Comparison of ENCODE assay signal across 16 cellular contexts in the genomic region with DNA sequence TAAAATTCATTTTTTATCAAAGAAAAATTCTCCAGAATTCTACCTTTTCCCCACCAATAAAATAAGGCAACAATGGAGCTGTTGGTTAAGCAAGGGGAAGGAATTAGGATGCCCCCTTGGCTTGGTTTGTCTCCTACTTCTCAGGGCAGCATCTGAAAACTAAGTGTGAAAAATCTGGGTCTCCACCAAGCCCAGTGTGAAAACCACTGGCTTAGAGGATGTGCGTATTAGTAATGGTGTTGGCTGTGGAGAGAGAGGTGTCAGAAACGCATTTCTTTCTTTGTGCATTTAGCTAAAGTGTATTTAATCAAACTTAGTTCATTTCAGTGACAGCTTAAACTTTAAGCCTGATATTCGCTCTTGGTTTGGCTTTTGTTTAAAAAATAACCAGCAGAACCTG.
A peak's percentile ranks its signal among the peaks of the same experiment; 100 is the strongest.
DNase-seq lines count a peak whose midpoint lies in the region; ATAC-seq and TF ChIP-seq lines count a peak whose summit lies in the region.
"Had no signal": no experiment of that assay in that cellular context is flagged by ENCODE, and none has a peak within 500 bp of the region (broad histone marks: within the 10 kb centered on the region; RNA-seq: fewer than 3 reads in every experiment).

No MANE protein-coding gene starts in this region.

- H2BK15ac ChIP-seq in mesendoderm (replicated peaks; ENCODE audit: low read depth), result no peak overlapping the region

- no peak overlapping the region for H2AK5ac ChIP-seq in mesendoderm (ENCODE audit: low read length)

- no peak overlapping the region for H3K9ac ChIP-seq in mesendoderm (ENCODE audit: low read length)
- H3K9ac ChIP-seq: BLaER1 treated with 17β-estradiol and CSF1 and Interleukin-3, amounts not matched to agents 10 nM and 100 nM had no signal

- H3K4me1 ChIP-seq in mesendoderm (ENCODE audit: control insufficient read depth, low read depth, low read length), result no peaks in the 10 kb centered on the region
- no peaks in the 10 kb centered on the region for H3K4me1 ChIP-seq in body of pancreas
- H3K4me1 ChIP-seq: A549; BLaER1 treated with 17β-estradiol and CSF1 and Interleukin-3, amounts not matched to agents 10 nM and 100 nM; Caco-2 had no signal

- H3K23ac ChIP-seq in mesendoderm (ENCODE audit: low read length), result no peak overlapping the region

- WGBS in mesendoderm (ENCODE audit: extremely low coverage, insufficient coverage, low lambda C conversion rate), result no CpG with 5 or more reads among the region's 3 CpGs
- 29 to 32% methylated on average over 3 of the region's 3 CpGs for WGBS in body of pancreas, 2 donors

- TF ChIP-seq CTCF in body of pancreas (IDR thresholded peaks at IDR 0.05), result no peak

- H3K27ac ChIP-seq in mesendoderm (ENCODE audit: low read depth, low read length) (no peak overlapping the region), body of pancreas (no peak overlapping the region)
- H3K27ac ChIP-seq: 22Rv1; A549; BLaER1 treated with 17β-estradiol and CSF1 and Interleukin-3, amounts not matched to agents 10 nM and 100 nM; C4-2B had no signal

- no peak overlapping the region for H3K56ac ChIP-seq in mesendoderm (ENCODE audit: low read length)

- H3K9me3 ChIP-seq in body of pancreas, result no peaks in the 10 kb centered on the region
- H3K9me3 ChIP-seq: BLaER1 treated with 17β-estradiol and CSF1 and Interleukin-3, amounts not matched to agents 10 nM and 100 nM; Caco-2 had no signal

- H2BK120ac ChIP-seq in mesendoderm (ENCODE audit: low read depth, low read length), result no peak overlapping the region

- H3K4me2 ChIP-seq in mesendoderm (ENCODE audit: low read length), result no peak overlapping the region
- H3K4me2 ChIP-seq: A549; BLaER1 treated with 17β-estradiol and CSF1 and Interleukin-3, amounts not matched to agents 10 nM and 100 nM had no signal

- no peaks in the 10 kb centered on the region for H3K27me3 ChIP-seq in mesendoderm (ENCODE audit: insufficient read depth, low read length, poor library complexity)
- no peaks in the 10 kb centered on the region for H3K27me3 ChIP-seq in body of pancreas
- H3K27me3 ChIP-seq: BLaER1 treated with 17β-estradiol and CSF1 and Interleukin-3, amounts not matched to agents 10 nM and 100 nM had no signal

- no peak overlapping the region for H4K5ac ChIP-seq in mesendoderm (ENCODE audit: low read length)

- no peaks in the 10 kb centered on the region for H3K79me1 ChIP-seq in mesendoderm (ENCODE audit: low read length)

- ATAC-seq in body of pancreas, result no peak
- ATAC-seq: A549; CD8-positive, alpha-beta T cell had no signal

- no peak overlapping the region for H3K4me3 ChIP-seq in mesendoderm (ENCODE audit: low read length)
- no peak overlapping the region for H3K4me3 ChIP-seq in body of pancreas
- H3K4me3 ChIP-seq: A549; BLaER1 treated with 17β-estradiol and CSF1 and Interleukin-3, amounts not matched to agents 10 nM and 100 nM had no signal

- no peaks in the 10 kb centered on the region for H3K79me2 ChIP-seq in mesendoderm (ENCODE audit: control insufficient read depth, insufficient read depth, low read length)

- H2BK5ac ChIP-seq in mesendoderm (ENCODE audit: low read length), result no peak overlapping the region

- no peak for TF ChIP-seq POLR2A in body of pancreas (IDR thresholded peaks at IDR 0.05)

- DNase-seq in NK-92 treated with Interleukin-12 subunit alpha and Interleukin-12 subunit beta, amount 100 ng/mL, for 24 hours (lab: John Stamatoyannopoulos, UW), result peak; percentile 44
- DNase-seq in NK-92 (lab: John Stamatoyannopoulos, UW; ENCODE audit: unreplicated experiment) (no peak), mesendoderm (peak; percentile 7), body of pancreas (no peak), midbrain (lab: John Stamatoyannopoulos, UW) (no peak)
- DNase-seq: AML-193; Caco-2; Calu3; CD4-positive, alpha-beta T cell; CD8-positive, alpha-beta T cell; DMS79 treated with DMSO at 0.1 percent for 48 hours; GF-D8 had no signal

- no peak overlapping the region for H3K18ac ChIP-seq in mesendoderm (ENCODE audit: low read length)

- H3K36me3 ChIP-seq in mesendoderm (ENCODE audit: control insufficient read depth, insufficient read depth, low read length) (no peaks in the 10 kb centered on the region), body of pancreas (replicated peaks in 1 of 2; ENCODE audit: insufficient read depth in 1 of 2, low read depth in 2 of 2) (no peaks in the 10 kb centered on the region)
- H3K36me3 ChIP-seq: BLaER1 treated with 17β-estradiol and CSF1 and Interleukin-3, amounts not matched to agents 10 nM and 100 nM had no signal

- no peak overlapping the region for H4K8ac ChIP-seq in mesendoderm (ENCODE audit: low read depth, low read length)

- intact Hi-C loops in body of pancreas (cut with DNase I), result no loop called here

- H3K4ac ChIP-seq in mesendoderm (ENCODE audit: low read depth, low read length), result no peak overlapping the region

Comparison
In these comparisons a context has a peak if more than half of its experiments do, and no peak if none do; other contexts are left out.
1. DNase-seq: peak in NK-92 treated with Interleukin-12 subunit alpha and Interleukin-12 subunit beta, amount 100 ng/mL, for 24 hours (single experiment) and mesendoderm (single experiment); none in NK-92 (single experiment), body of pancreas (0 of 4) and midbrain (single experiment).